In genomic region chr17:28471127-28471453, GRCh38 we compare ENCODE assay signal across 20 cellular contexts. TPM values are rescaled to one million over a fixed set of nuclear protein-coding genes. Genes with fewer than 3 reads are reported as not detected.
"Had no signal": no experiment of that assay in that cellular context is flagged by ENCODE, and none has a peak within 500 bp of the region (broad histone marks: within the 10 kb centered on the region; RNA-seq: fewer than 3 reads in every experiment).

No MANE protein-coding gene starts in this region.

- H3K4me1 ChIP-seq: gastrocnemius medialis, neural progenitor cell, tibial nerve had no signal

- H3K36me3 ChIP-seq: gastrocnemius medialis, heart right ventricle, neural progenitor cell, tibial nerve had no signal

- DNase-seq: activated CD4-positive, alpha-beta memory T cell treated with anti-CD3 and anti-CD28 coated beads for 36 hours; activated CD4-positive, alpha-beta T cell treated with anti-CD3 and anti-CD28 coated beads for 36 hours; activated gamma-delta T cell; activated T-cell treated with anti-CD3 and anti-CD28 coated beads, Interleukin-2, amount 50 U/mL, for 4 hours; cortex of kidney; effector memory CD8-positive, alpha-beta T cell; gastrocnemius medialis; heart right ventricle; left colon; stimulated activated CD4-positive, alpha-beta T cell treated with anti-CD3 and anti-CD28 coated beads, Interleukin-4, amount 100 ng/mL, for 1 hour; stimulated activated naive B cell treated with anti-CD40 and anti-IgM and Interleukin-4, amounts not matched to agents 10 μg/mL and 1 μg/mL and 100 μg/mL, for 72 hours; T-helper 1 cell had no signal

- H3K27ac ChIP-seq: gastrocnemius medialis, heart right ventricle, neural progenitor cell, tibial nerve had no signal

- H3K27me3 ChIP-seq: tibial nerve had no signal

- H3K4me3 ChIP-seq: gastrocnemius medialis, heart right ventricle, lung, neural progenitor cell, tibial nerve had no signal

- H3K4me2 ChIP-seq: neural progenitor cell had no signal

- ATAC-seq: activated CD4-positive, alpha-beta T cell treated with anti-CD3 and anti-CD28 coated beads for 36 hours; activated T-cell treated with anti-CD3 and anti-CD28 coated beads, Interleukin-2, amount 50 U/mL, for 4 hours; effector memory CD8-positive, alpha-beta T cell; gastrocnemius medialis; heart right ventricle; SK-N-SH treated with all-trans-retinoic acid at 6 μM for 48 hours; stimulated activated naive B cell treated with anti-CD40 and anti-IgM and Interleukin-4, amounts not matched to agents 10 μg/mL and 1 μg/mL and 100 μg/mL, for 72 hours had no signal

- H3K9me3 ChIP-seq: gastrocnemius medialis, heart right ventricle, tibial nerve had no signal

- H2AFZ ChIP-seq: neural progenitor cell had no signal

RNA-seq across cellular contexts. Expression of gene SLC13A2, which starts 2.4 kb away (rescaled TPM):
- total RNA-seq: activated CD4-positive, alpha-beta memory T cell treated with anti-CD3 and anti-CD28 coated beads for 36 hours; activated CD4-positive, alpha-beta T cell treated with anti-CD3 and anti-CD28 coated beads for 36 hours; activated naive CD4-positive, alpha-beta T cell treated with anti-CD3 and anti-CD28 coated beads, Interleukin-2, amount 50 U/mL, for 72 hours; activated T-cell treated with anti-CD3 and anti-CD28 coated beads, Interleukin-2, amount 50 U/mL, for 4 hours; epithelial cell of proximal tubule; heart right ventricle; osteocyte; subcutaneous adipose tissue; tibial nerve had no signal
- polyA plus RNA-seq: heart right ventricle had no signal

RNA-seq across cellular contexts. Expression of gene FOXN1, which starts 35.1 kb away (rescaled TPM):
- total RNA-seq: activated CD4-positive, alpha-beta memory T cell treated with anti-CD3 and anti-CD28 coated beads for 36 hours; activated CD4-positive, alpha-beta T cell treated with anti-CD3 and anti-CD28 coated beads for 36 hours; activated naive CD4-positive, alpha-beta T cell treated with anti-CD3 and anti-CD28 coated beads, Interleukin-2, amount 50 U/mL, for 72 hours; activated T-cell treated with anti-CD3 and anti-CD28 coated beads, Interleukin-2, amount 50 U/mL, for 4 hours; epithelial cell of proximal tubule; gastrocnemius medialis; heart right ventricle; osteocyte; subcutaneous adipose tissue; tibial nerve had no signal
- polyA plus RNA-seq: heart right ventricle had no signal
